In genomic region chr6:16236648-16237199, GRCh38 we compare ENCODE assay signal across 8 cellular contexts. TPM values are rescaled to one million over a fixed set of nuclear protein-coding genes. Genes with fewer than 3 reads are reported as not detected.
A peak's percentile ranks its signal among the peaks of the same experiment; 100 is the strongest.
DNase-seq lines count a peak whose midpoint lies in the region; ATAC-seq and TF ChIP-seq lines count a peak whose summit lies in the region.

No MANE protein-coding gene starts in this region.

- H3K27ac Mint-ChIP-seq in activated CD4-positive, alpha-beta memory T cell treated with anti-CD3 and anti-CD28 coated beads, Interleukin-2, amount 10 ng/mL, durations not matched to agents 7 days and 5 days: no peak overlapping the region
- no peak overlapping the region for H3K27ac Mint-ChIP-seq in activated CD4-positive, alpha-beta memory T cell treated with anti-CD3 and anti-CD28 coated beads for 36 hours
- no peak overlapping the region for H3K27ac Mint-ChIP-seq in activated CD8-positive, alpha-beta T cell treated with anti-CD3 and anti-CD28 coated beads for 36 hours

- DNase-seq in activated CD4-positive, alpha-beta memory T cell treated with anti-CD3 and anti-CD28 coated beads, Interleukin-2, amount 10 ng/mL, durations not matched to agents 7 days and 5 days: no peak
- DNase-seq in activated CD4-positive, alpha-beta memory T cell treated with anti-CD3 and anti-CD28 coated beads for 36 hours: no peak
- DNase-seq in activated CD8-positive, alpha-beta T cell treated with anti-CD3 and anti-CD28 coated beads for 36 hours: peak; percentile 11
- DNase-seq in left colon (peak; percentile 63 to 72), occipital lobe (lab: John Stamatoyannopoulos, UW) (no peak), hypothalamus (lab: John Stamatoyannopoulos, UW) (no peak)

- TF ChIP-seq CTCF in activated CD8-positive, alpha-beta T cell treated with anti-CD3 and anti-CD28 coated beads for 36 hours (IDR thresholded peaks at IDR 0.05): no peak

- H3K4me1 Mint-ChIP-seq in activated CD4-positive, alpha-beta memory T cell treated with anti-CD3 and anti-CD28 coated beads, Interleukin-2, amount 10 ng/mL, durations not matched to agents 7 days and 5 days: peaks cover 30% of the 10 kb centered on the region
- H3K4me1 Mint-ChIP-seq in activated CD4-positive, alpha-beta memory T cell treated with anti-CD3 and anti-CD28 coated beads for 36 hours (ENCODE audit: low read depth): peaks cover 23% of the 10 kb centered on the region
- peaks cover 25% of the 10 kb centered on the region for H3K4me1 Mint-ChIP-seq in activated CD8-positive, alpha-beta T cell treated with anti-CD3 and anti-CD28 coated beads for 36 hours (ENCODE audit: low read depth)

- CTCF ChIA-PET in activated CD4-positive, alpha-beta memory T cell treated with anti-CD3 and anti-CD28 coated beads, Interleukin-2, amount 10 ng/mL, durations not matched to agents 7 days and 5 days (lab: Charles Lee): interaction anchor here (0.5 to 0.7 kb wide), 2 partner anchors 11 to 74 kb away, joined by 3 read pairs; no protein-coding TSS in a partner anchor
- CTCF ChIA-PET in activated CD4-positive, alpha-beta memory T cell treated with anti-CD3 and anti-CD28 coated beads for 36 hours (lab: Charles Lee): interaction anchor here (0.7 to 1.2 kb wide), 3 partner anchors 8 to 95 kb away, joined by 3 to 4 read pairs (median 3); no protein-coding TSS in a partner anchor
- CTCF ChIA-PET in activated CD8-positive, alpha-beta T cell treated with anti-CD3 and anti-CD28 coated beads for 36 hours (lab: Charles Lee): interaction anchor here (0.7 to 1.3 kb wide), 3 partner anchors 54 to 865 kb away, joined by 3 to 4 read pairs (median 4); no protein-coding TSS in a partner anchor

- no peaks in the 10 kb centered on the region for H3K36me3 Mint-ChIP-seq in activated CD4-positive, alpha-beta memory T cell treated with anti-CD3 and anti-CD28 coated beads, Interleukin-2, amount 10 ng/mL, durations not matched to agents 7 days and 5 days (ENCODE audit: low read depth)
- no peaks in the 10 kb centered on the region for H3K36me3 Mint-ChIP-seq in activated CD4-positive, alpha-beta memory T cell treated with anti-CD3 and anti-CD28 coated beads for 36 hours
- H3K36me3 Mint-ChIP-seq in activated CD8-positive, alpha-beta T cell treated with anti-CD3 and anti-CD28 coated beads for 36 hours (ENCODE audit: low read depth): no peaks in the 10 kb centered on the region

- POLR2A ChIA-PET in activated CD4-positive, alpha-beta memory T cell treated with anti-CD3 and anti-CD28 coated beads, Interleukin-2, amount 10 ng/mL, durations not matched to agents 7 days and 5 days (lab: Charles Lee): no interaction called here
- POLR2A ChIA-PET in activated CD4-positive, alpha-beta memory T cell treated with anti-CD3 and anti-CD28 coated beads for 36 hours (lab: Charles Lee): no interaction called here
- POLR2A ChIA-PET in activated CD8-positive, alpha-beta T cell treated with anti-CD3 and anti-CD28 coated beads for 36 hours (lab: Charles Lee): no interaction called here

- peaks cover 42% of the 10 kb centered on the region for H3K27me3 Mint-ChIP-seq in activated CD4-positive, alpha-beta memory T cell treated with anti-CD3 and anti-CD28 coated beads, Interleukin-2, amount 10 ng/mL, durations not matched to agents 7 days and 5 days
- peaks cover 45% of the 10 kb centered on the region for H3K27me3 Mint-ChIP-seq in activated CD4-positive, alpha-beta memory T cell treated with anti-CD3 and anti-CD28 coated beads for 36 hours
- H3K27me3 Mint-ChIP-seq in activated CD8-positive, alpha-beta T cell treated with anti-CD3 and anti-CD28 coated beads for 36 hours: peaks cover 40% of the 10 kb centered on the region

- peak overlapping the region; percentile 3 for H3K4me3 Mint-ChIP-seq in activated CD4-positive, alpha-beta memory T cell treated with anti-CD3 and anti-CD28 coated beads, Interleukin-2, amount 10 ng/mL, durations not matched to agents 7 days and 5 days
- H3K4me3 Mint-ChIP-seq in activated CD4-positive, alpha-beta memory T cell treated with anti-CD3 and anti-CD28 coated beads for 36 hours: no peak overlapping the region
- H3K4me3 Mint-ChIP-seq in activated CD8-positive, alpha-beta T cell treated with anti-CD3 and anti-CD28 coated beads for 36 hours: peak overlapping the region; percentile 66

- intact Hi-C loops in activated CD4-positive, alpha-beta memory T cell treated with anti-CD3 and anti-CD28 coated beads for 36 hours (cut with micrococcal nuclease): no loop called here
- intact Hi-C loops in activated CD8-positive, alpha-beta T cell treated with anti-CD3 and anti-CD28 coated beads for 36 hours (cut with micrococcal nuclease): no loop called here
- intact Hi-C loops in left colon (cut with DNase I, micrococcal nuclease): no loop called here

- no peaks in the 10 kb centered on the region for H3K9me3 Mint-ChIP-seq in activated CD4-positive, alpha-beta memory T cell treated with anti-CD3 and anti-CD28 coated beads, Interleukin-2, amount 10 ng/mL, durations not matched to agents 7 days and 5 days
- H3K9me3 Mint-ChIP-seq in activated CD4-positive, alpha-beta memory T cell treated with anti-CD3 and anti-CD28 coated beads for 36 hours: no peaks in the 10 kb centered on the region
- no peaks in the 10 kb centered on the region for H3K9me3 Mint-ChIP-seq in activated CD8-positive, alpha-beta T cell treated with anti-CD3 and anti-CD28 coated beads for 36 hours

- peak; percentile 41 for ATAC-seq in HG03139 (IDR thresholded peaks at IDR 0.05; ENCODE audit: unreplicated experiment)
- no peak for ATAC-seq in activated CD8-positive, alpha-beta T cell treated with anti-CD3 and anti-CD28 coated beads for 36 hours
- peak; percentile 32 for ATAC-seq in left colon
- no peak for ATAC-seq in GM18873 (IDR thresholded peaks at IDR 0.05; ENCODE audit: low FRiP score, unreplicated experiment)

RNA-seq across cellular contexts. Expression of gene GMPR, which starts 1.7 kb away (rescaled TPM):
- 1 to 10 TPM; 3.4 to 4.0 TPM for total RNA-seq in activated CD4-positive, alpha-beta memory T cell treated with anti-CD3 and anti-CD28 coated beads, Interleukin-2, amount 10 ng/mL, durations not matched to agents 7 days and 5 days
- under 1 TPM; 0.68 to 0.97 TPM for total RNA-seq in activated CD4-positive, alpha-beta memory T cell treated with anti-CD3 and anti-CD28 coated beads for 36 hours
- under 1 TPM; 0.31 to 0.65 TPM for total RNA-seq in activated CD8-positive, alpha-beta T cell treated with anti-CD3 and anti-CD28 coated beads for 36 hours
- 1 to 10 TPM; 2.3 to 5.6 TPM for total RNA-seq in left colon
- total RNA-seq in occipital lobe: 1.9 TPM

Comparison
In these comparisons a context has a peak if more than half of its experiments do, and no peak if none do; other contexts are left out.
1. DNase-seq: peak in activated CD8-positive, alpha-beta T cell treated with anti-CD3 and anti-CD28 coated beads for 36 hours (single experiment) and left colon (2 of 2); none in activated CD4-positive, alpha-beta memory T cell treated with anti-CD3 and anti-CD28 coated beads, Interleukin-2, amount 10 ng/mL, durations not matched to agents 7 days and 5 days (single experiment), activated CD4-positive, alpha-beta memory T cell treated with anti-CD3 and anti-CD28 coated beads for 36 hours (single experiment), occipital lobe (single experiment) and hypothalamus (0 of 51).
2. ATAC-seq: peak in HG03139 (single experiment) and left colon (single experiment); none in activated CD8-positive, alpha-beta T cell treated with anti-CD3 and anti-CD28 coated beads for 36 hours (single experiment) and GM18873 (single experiment).